Comparison of ENCODE assay signal across 31 cellular contexts in the genomic region with DNA sequence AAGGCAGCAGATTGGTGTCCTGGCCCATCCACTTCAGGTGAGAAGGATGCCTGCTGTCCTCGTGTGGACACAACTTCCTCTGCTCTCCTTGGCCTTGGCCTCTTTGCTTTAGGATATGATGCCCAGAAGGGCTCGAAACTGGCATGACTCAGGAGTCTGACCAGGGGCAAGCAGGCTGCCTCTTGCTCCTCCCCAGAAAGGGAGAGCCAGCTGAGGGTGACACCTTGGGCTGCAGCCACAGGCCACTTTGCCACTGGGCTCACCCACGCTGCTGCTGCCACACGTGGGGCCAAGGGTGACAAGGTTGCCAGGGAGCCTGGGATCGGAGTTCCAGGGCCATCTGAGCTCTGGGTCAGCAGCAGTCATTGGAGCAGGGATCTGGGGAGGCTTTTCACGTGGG.
"Had no signal": no experiment of that assay in that cellular context is flagged by ENCODE, and none has a peak within 500 bp of the region (broad histone marks: within the 10 kb centered on the region; RNA-seq: fewer than 3 reads in every experiment).

No MANE protein-coding gene starts in this region.

- H3K4me3 ChIP-seq: cardiac muscle cell, coronary artery, dorsolateral prefrontal cortex, lung, right lobe of liver, skin epidermis, tibial nerve, uterus had no signal

- H3K27me3 Mint-ChIP-seq: activated CD4-positive, alpha-beta T cell treated with anti-CD3 and anti-CD28 coated beads, Interleukin-2, amount 10 ng/mL, durations not matched to agents 7 days and 5 days; activated CD8-positive, alpha-beta T cell treated with anti-CD3 and anti-CD28 coated beads for 36 hours had no signal

- H3K36me3 ChIP-seq: cardiac muscle cell, right lobe of liver, tibial nerve, uterus had no signal

- H3K36me3 Mint-ChIP-seq: activated naive CD4-positive, alpha-beta T cell treated with anti-CD3 and anti-CD28 coated beads, Interleukin-2, amount 50 U/mL, for 72 hours; brain; natural killer cell; WTC11 had no signal

- H3K4me1 Mint-ChIP-seq: activated CD4-positive, alpha-beta T cell treated with anti-CD3 and anti-CD28 coated beads, Interleukin-2, amount 10 ng/mL, durations not matched to agents 7 days and 5 days; natural killer cell had no signal

- DNase-seq: activated CD4-positive, alpha-beta T cell treated with anti-CD3 and anti-CD28 coated beads for 1 hour; activated CD4-positive, alpha-beta T cell treated with anti-CD3 and anti-CD28 coated beads, Interleukin-2, amount 10 ng/mL, durations not matched to agents 7 days and 5 days; activated CD8-positive, alpha-beta T cell treated with anti-CD3 and anti-CD28 coated beads for 36 hours; activated T-cell treated with anti-CD3 and anti-CD28 coated beads, Interleukin-2, amount 50 U/mL, for 4 hours; anterior cingulate cortex; dorsolateral prefrontal cortex; effector memory CD4-positive, alpha-beta T cell; erythroblast; foreskin fibroblast; kidney glomerular epithelial cell; mesendoderm; natural killer cell; posterior cingulate gyrus; right lobe of liver; stimulated activated CD4-positive, alpha-beta T cell treated with anti-CD3 and anti-CD28 coated beads, Interleukin-12 subunit alpha, Interleukin-12 subunit beta, amount 100 ng/mL, for 4 hours; stimulated activated CD4-positive, alpha-beta T cell treated with anti-CD3 and anti-CD28 coated beads, Interleukin-4, amount 100 ng/mL, for 1 hour; stimulated activated naive CD8-positive, alpha-beta T cell treated with anti-CD3 and anti-CD28 coated beads, Interleukin-15, Interleukin-2, amounts not matched to agents 100 U/mL and 50 U/mL, for 24 hours; substantia nigra; SW 1271; T-helper 17 cell; uterus had no signal

- H3K27ac ChIP-seq: cardiac muscle cell, dorsolateral prefrontal cortex, right lobe of liver, skin epidermis, tibial nerve, uterus had no signal

- H3K9me3 ChIP-seq: right lobe of liver, tibial nerve, uterus had no signal

- H3K9me3 Mint-ChIP-seq: activated CD4-positive, alpha-beta T cell treated with anti-CD3 and anti-CD28 coated beads, Interleukin-2, amount 10 ng/mL, durations not matched to agents 7 days and 5 days; activated CD8-positive, alpha-beta T cell treated with anti-CD3 and anti-CD28 coated beads for 36 hours; activated naive CD4-positive, alpha-beta T cell treated with anti-CD3 and anti-CD28 coated beads, Interleukin-2, amount 50 U/mL, for 72 hours; activated T-cell treated with anti-CD3 and anti-CD28 coated beads, Interleukin-2, amount 50 U/mL, for 4 hours; activated T-helper 2 cell treated with anti-CD3 and anti-CD28 coated beads, Interferon-gamma antibody, Interleukin-2, Interleukin-4, amounts not matched to agents 10 μg/mL and 5 μg/mL and 100 μg/mL, durations not matched to agents 14 hours and 24 hours and 36 hours; brain; natural killer cell had no signal

- ATAC-seq: activated CD8-positive, alpha-beta T cell treated with anti-CD3 and anti-CD28 coated beads for 36 hours; activated naive CD4-positive, alpha-beta T cell treated with anti-CD3 and anti-CD28 coated beads, Interleukin-2, amount 50 U/mL, for 72 hours; activated T-cell treated with anti-CD3 and anti-CD28 coated beads, Interleukin-2, amount 50 U/mL, for 4 hours; left lobe of liver; natural killer cell; right lobe of liver; stimulated activated naive CD8-positive, alpha-beta T cell treated with anti-CD3 and anti-CD28 coated beads, Interleukin-15, Interleukin-2, amounts not matched to agents 100 U/mL and 50 U/mL, for 24 hours; T-helper 17 cell; WTC11 had no signal

- H3K27me3 ChIP-seq: cardiac muscle cell, dorsolateral prefrontal cortex, right lobe of liver, tibial nerve, uterus had no signal

- H3K4me3 Mint-ChIP-seq: activated CD4-positive, alpha-beta T cell treated with anti-CD3 and anti-CD28 coated beads, Interleukin-2, amount 10 ng/mL, durations not matched to agents 7 days and 5 days; activated CD8-positive, alpha-beta T cell treated with anti-CD3 and anti-CD28 coated beads for 36 hours; activated T-cell treated with anti-CD3 and anti-CD28 coated beads, Interleukin-2, amount 50 U/mL, for 4 hours; brain; natural killer cell; T-helper 17 cell; WTC11 had no signal

- H3K27ac Mint-ChIP-seq: activated CD4-positive, alpha-beta T cell treated with anti-CD3 and anti-CD28 coated beads, Interleukin-2, amount 10 ng/mL, durations not matched to agents 7 days and 5 days; activated CD8-positive, alpha-beta T cell treated with anti-CD3 and anti-CD28 coated beads for 36 hours; activated naive CD4-positive, alpha-beta T cell treated with anti-CD3 and anti-CD28 coated beads, Interleukin-2, amount 50 U/mL, for 72 hours; activated T-helper 2 cell treated with anti-CD3 and anti-CD28 coated beads, Interferon-gamma antibody, Interleukin-2, Interleukin-4, amounts not matched to agents 10 μg/mL and 5 μg/mL and 100 μg/mL, durations not matched to agents 14 hours and 24 hours and 36 hours; brain; natural killer cell; T-helper 17 cell; WTC11 had no signal
